In genomic region chr6:114216789-114217467, GRCh38 we compare ENCODE assay signal across 16 cellular contexts.
"Had no signal": no experiment of that assay in that cellular context is flagged by ENCODE, and none has a peak within 500 bp of the region (broad histone marks: within the 10 kb centered on the region; RNA-seq: fewer than 3 reads in every experiment).

No MANE protein-coding gene starts in this region.

- H3K4me3 ChIP-seq: breast epithelium, lung, right lobe of liver, testis had no signal

- H3K4me3 Mint-ChIP-seq: activated CD8-positive, alpha-beta T cell treated with anti-CD3 and anti-CD28 coated beads, Interleukin-2, amount 10 ng/mL, durations not matched to agents 7 days and 5 days; activated naive CD8-positive, alpha-beta T cell treated with anti-CD3 and anti-CD28 coated beads, Interleukin-2, amount 10 ng/mL, durations not matched to agents 7 days and 5 days; natural killer cell; stimulated activated naive CD8-positive, alpha-beta T cell treated with anti-CD3 and anti-CD28 coated beads, Interleukin-15, Interleukin-2, amounts not matched to agents 100 ng/mL and 50 ng/mL, for 24 hours had no signal

- H3K36me3 ChIP-seq: breast epithelium, right lobe of liver had no signal

- H3K9me3 ChIP-seq: breast epithelium, right lobe of liver, testis had no signal

- DNase-seq: activated CD4-positive, alpha-beta T cell treated with anti-CD3 and anti-CD28 coated beads for 4 hours; activated CD8-positive, alpha-beta memory T cell treated with anti-CD3 and anti-CD28 coated beads, Interleukin-2, amount 50 U/mL, for 48 hours; activated CD8-positive, alpha-beta T cell treated with anti-CD3 and anti-CD28 coated beads, Interleukin-2, amount 10 ng/mL, durations not matched to agents 7 days and 5 days; activated naive CD8-positive, alpha-beta T cell treated with anti-CD3 and anti-CD28 coated beads, Interleukin-2, amount 10 ng/mL, durations not matched to agents 7 days and 5 days; dermis blood vessel endothelial cell; left colon; natural killer cell; right lobe of liver; stimulated activated CD4-positive, alpha-beta T cell treated with anti-CD3 and anti-CD28 coated beads, Interleukin-4, amount 100 ng/mL, for 24 hours; T1000; testis had no signal

- H3K4me1 Mint-ChIP-seq: activated naive CD8-positive, alpha-beta T cell treated with anti-CD3 and anti-CD28 coated beads, Interleukin-2, amount 10 ng/mL, durations not matched to agents 7 days and 5 days; natural killer cell had no signal

- H3K9me3 Mint-ChIP-seq: activated naive CD8-positive, alpha-beta T cell treated with anti-CD3 and anti-CD28 coated beads, Interleukin-2, amount 10 ng/mL, durations not matched to agents 7 days and 5 days; stimulated activated naive CD8-positive, alpha-beta T cell treated with anti-CD3 and anti-CD28 coated beads, Interleukin-15, Interleukin-2, amounts not matched to agents 100 ng/mL and 50 ng/mL, for 24 hours had no signal

- H3K27me3 Mint-ChIP-seq: activated naive CD8-positive, alpha-beta T cell treated with anti-CD3 and anti-CD28 coated beads, Interleukin-2, amount 10 ng/mL, durations not matched to agents 7 days and 5 days; progenitor cell of endocrine pancreas; stimulated activated naive CD8-positive, alpha-beta T cell treated with anti-CD3 and anti-CD28 coated beads, Interleukin-15, Interleukin-2, amounts not matched to agents 100 ng/mL and 50 ng/mL, for 24 hours had no signal

- H3K4me1 ChIP-seq: breast epithelium, right lobe of liver, testis had no signal

- H3K27me3 ChIP-seq: breast epithelium, right lobe of liver, testis had no signal

- ATAC-seq: activated CD8-positive, alpha-beta T cell treated with anti-CD3 and anti-CD28 coated beads, Interleukin-2, amount 10 ng/mL, durations not matched to agents 7 days and 5 days; left colon; natural killer cell; right lobe of liver had no signal

- H3K36me3 Mint-ChIP-seq: activated naive CD8-positive, alpha-beta T cell treated with anti-CD3 and anti-CD28 coated beads, Interleukin-2, amount 10 ng/mL, durations not matched to agents 7 days and 5 days had no signal

- H3K27ac ChIP-seq: breast epithelium, right lobe of liver, testis, VCaP had no signal

- H3K27ac Mint-ChIP-seq: activated CD8-positive, alpha-beta T cell treated with anti-CD3 and anti-CD28 coated beads, Interleukin-2, amount 10 ng/mL, durations not matched to agents 7 days and 5 days; activated naive CD8-positive, alpha-beta T cell treated with anti-CD3 and anti-CD28 coated beads, Interleukin-2, amount 10 ng/mL, durations not matched to agents 7 days and 5 days; natural killer cell; progenitor cell of endocrine pancreas; stimulated activated naive CD8-positive, alpha-beta T cell treated with anti-CD3 and anti-CD28 coated beads, Interleukin-15, Interleukin-2, amounts not matched to agents 100 ng/mL and 50 ng/mL, for 24 hours had no signal
